In the genomic region with DNA sequence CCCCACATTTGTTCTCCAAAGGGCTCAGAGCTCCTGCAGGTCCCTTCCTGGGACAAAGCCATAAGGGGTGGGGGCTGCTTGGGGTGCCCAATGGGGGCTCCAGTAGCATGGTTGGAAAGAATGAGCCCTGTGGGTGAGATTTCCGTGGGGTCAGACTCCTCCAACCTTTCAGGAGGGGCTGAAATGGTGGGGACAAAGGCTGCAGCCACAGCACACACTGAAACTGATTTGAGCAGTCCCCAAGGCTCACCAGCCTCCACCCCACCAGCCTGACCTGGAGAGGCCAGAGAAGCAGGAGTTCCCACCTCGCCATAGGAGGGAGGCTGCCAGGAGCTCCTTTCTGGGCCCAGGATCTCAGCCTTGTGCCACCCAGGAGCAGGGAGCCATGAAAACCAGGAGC, we compare ENCODE assay signal across 21 cellular contexts.
DNase-seq lines count a peak whose midpoint lies in the region; TF ChIP-seq lines count a peak whose summit lies in the region.
"Had no signal": no experiment of that assay in that cellular context is flagged by ENCODE, and none has a peak within 500 bp of the region (broad histone marks: within the 10 kb centered on the region; RNA-seq: fewer than 3 reads in every experiment).

No MANE protein-coding gene starts in this region.

- TF ChIP-seq CTCF in right atrium auricular region (IDR thresholded peaks at IDR 0.05) (no peak), RWPE1 (conservative IDR thresholded peaks at IDR 0.05; ENCODE audit: low read depth) (no peak), GM10266 (IDR thresholded peaks at IDR 0.05; ENCODE audit: control insufficient read depth, insufficient read depth, low read depth, missing control alignments) (no peak)

- H3K9me3 ChIP-seq in right atrium auricular region: peaks cover 0 to 4% of the 10 kb centered on the region in 2 donors
- H3K9me3 ChIP-seq: BE2C had no signal

- no peaks in the 10 kb centered on the region for H3K27me3 ChIP-seq in right atrium auricular region
- H3K27me3 ChIP-seq: BE2C had no signal

- CTCF ChIA-PET in RWPE1 (lab: Yijun Ruan, JAX): no interaction called here

- POLR2A ChIA-PET in RWPE1 (lab: Yijun Ruan, JAX; ENCODE audit: low non-redundant PET): interaction anchor here (0.7 kb wide), 1 partner anchor 22 kb away, joined by 3 read pairs; no protein-coding TSS in a partner anchor

- H3K4me3 ChIP-seq in right atrium auricular region: no peak overlapping the region
- H3K4me3 ChIP-seq: A549, GM23338 had no signal

- no peak for TF ChIP-seq POLR2A in erythroblast (IDR thresholded peaks at IDR 0.05; ENCODE audit: low read length)

- H3K27ac ChIP-seq in right atrium auricular region (no peak overlapping the region), RWPE1 (peak overlapping the region; percentile 16; the same call in 1 of the 2 replicates)
- H3K27ac ChIP-seq: A549 had no signal

- no peaks in the 10 kb centered on the region for H3K36me3 ChIP-seq in right atrium auricular region
- H3K36me3 ChIP-seq: BE2C had no signal

- peaks cover 0 to 8% of the 10 kb centered on the region in 2 donors for H3K4me1 ChIP-seq in right atrium auricular region
- H3K4me1 ChIP-seq: BE2C had no signal

- peak; percentile 29 for DNase-seq in cardiac septum (ENCODE audit: low spot score)
- no peak for DNase-seq in right atrium auricular region (ENCODE audit: low spot score)
- no peak for DNase-seq in RWPE1 (ENCODE audit: low spot score)
- DNase-seq in posterior vena cava (ENCODE audit: low spot score): peak; percentile 24
- no peak for DNase-seq in UCSD-AML1 (lab: John Stamatoyannopoulos, UW; ENCODE audit: unreplicated experiment)
- DNase-seq in erythroblast (lab: John Stamatoyannopoulos, UW): no peak
- no peak for DNase-seq in GM10266 (ENCODE audit: extremely low spot score)
- DNase-seq: 8988T; ACHN; AML-193; BE2C; C1 segment of cervical spinal cord; Calu3; CD4-positive, alpha-beta memory T cell; COR-L47; DMS53; DMS79 treated with DMSO at 0.1 percent for 48 hours; GF-D8; H9 had no signal

- intact Hi-C loops in cardiac septum (cut with DNase I): no loop called here
- intact Hi-C loops in posterior vena cava (cut with DNase I): no loop called here

Comparison
In these comparisons a context has a peak if more than half of its experiments do, and no peak if none do; other contexts are left out.
1. DNase-seq: peak in cardiac septum (single experiment) and posterior vena cava (single experiment); none in right atrium auricular region (single experiment), RWPE1 (single experiment), UCSD-AML1 (single experiment), erythroblast (0 of 2) and GM10266 (single experiment).